23 cellular contexts compared by ENCODE assay signal in the genomic region with DNA sequence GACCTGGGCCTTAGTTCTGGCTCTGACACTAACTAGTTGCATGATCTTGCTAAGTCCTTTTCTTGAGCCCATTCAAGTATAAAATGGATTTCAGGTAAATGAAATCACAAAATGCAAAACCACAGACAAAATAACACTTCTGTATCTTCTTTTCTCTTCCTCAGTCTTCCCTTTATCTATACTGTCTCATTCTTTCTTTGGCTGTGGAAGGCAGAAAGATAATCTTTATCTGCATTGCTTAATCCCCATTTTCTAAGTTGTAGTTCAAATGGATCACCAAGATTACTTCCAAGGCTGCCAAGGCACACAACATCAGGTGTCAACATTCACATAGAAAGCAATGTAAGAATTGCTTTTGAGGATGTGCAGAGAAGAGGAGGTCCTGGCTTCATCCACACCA. TPM values are rescaled to one million over a fixed set of nuclear protein-coding genes. Genes with fewer than 3 reads are reported as not detected.
DNase-seq lines count a peak whose midpoint lies in the region; ATAC-seq, FAIRE-seq and TF ChIP-seq lines count a peak whose summit lies in the region.
"Had no signal": no experiment of that assay in that cellular context is flagged by ENCODE, and none has a peak within 500 bp of the region (broad histone marks: within the 10 kb centered on the region; RNA-seq: fewer than 3 reads in every experiment).

No MANE protein-coding gene starts in this region.

- peak overlapping the region; percentile 64 for H3K27ac Mint-ChIP-seq in T-helper 2 cell treated with Interferon-gamma antibody and Interleukin-4, amounts not matched to agents 5 μg/mL and 100 μg/mL, for 36 hours
- peak overlapping the region; percentile 41 to 84 for H3K27ac Mint-ChIP-seq in natural killer cell treated with Interleukin-12 subunit alpha and Interleukin-12 subunit beta and Interleukin-15 and Interleukin-18, amount 100 ng/mL, for 72 hours
- H3K27ac Mint-ChIP-seq in natural killer cell: peak overlapping the region in 1 of 2 donors; percentile 84
- H3K27ac Mint-ChIP-seq in activated naive CD8-positive, alpha-beta T cell treated with anti-CD3 and anti-CD28 coated beads, Interleukin-2, amount 10 ng/mL, durations not matched to agents 7 days and 5 days: peak overlapping the region; percentile 6
- H3K27ac Mint-ChIP-seq in stimulated activated effector memory CD8-positive, alpha-beta T cell treated with anti-CD3 and anti-CD28 coated beads, Interleukin-12 subunit alpha, Interleukin-12 subunit beta, amount 100 ng/mL, for 72 hours: peak overlapping the region; percentile 50

- H3K4me1 Mint-ChIP-seq in T-helper 2 cell treated with Interferon-gamma antibody and Interleukin-4, amounts not matched to agents 5 μg/mL and 100 μg/mL, for 36 hours (ENCODE audit: low read depth): peaks cover 62% of the 10 kb centered on the region
- peaks cover 61 to 81% of the 10 kb centered on the region in 2 donors for H3K4me1 Mint-ChIP-seq in natural killer cell treated with Interleukin-12 subunit alpha and Interleukin-12 subunit beta and Interleukin-15 and Interleukin-18, amount 100 ng/mL, for 72 hours (ENCODE audit: low read depth in 2 of 2)
- peaks cover 76 to 85% of the 10 kb centered on the region in 2 donors for H3K4me1 Mint-ChIP-seq in natural killer cell
- H3K4me1 Mint-ChIP-seq in activated naive CD8-positive, alpha-beta T cell treated with anti-CD3 and anti-CD28 coated beads, Interleukin-2, amount 10 ng/mL, durations not matched to agents 7 days and 5 days: peaks cover 60% of the 10 kb centered on the region
- peaks cover 71% of the 10 kb centered on the region for H3K4me1 Mint-ChIP-seq in stimulated activated effector memory CD8-positive, alpha-beta T cell treated with anti-CD3 and anti-CD28 coated beads, Interleukin-12 subunit alpha, Interleukin-12 subunit beta, amount 100 ng/mL, for 72 hours

- peaks cover 6% of the 10 kb centered on the region for H3K27me3 ChIP-seq in adrenal gland

- H3K4me3 ChIP-seq in adrenal gland: no peak overlapping the region
- H3K4me3 ChIP-seq: GM12878, HAP-1 had no signal

- DNase-seq in T-helper 2 cell treated with Interferon-gamma antibody and Interleukin-4, amounts not matched to agents 5 μg/mL and 100 μg/mL, for 36 hours (ENCODE audit: low spot score): no peak
- DNase-seq in T-helper 2 cell: no peak
- no peak for DNase-seq in natural killer cell treated with Interleukin-12 subunit alpha and Interleukin-12 subunit beta and Interleukin-15 and Interleukin-18, amount 100 ng/mL, for 72 hours (ENCODE audit: low spot score)
- no peak for DNase-seq in natural killer cell
- no peak for DNase-seq in activated naive CD8-positive, alpha-beta T cell treated with anti-CD3 and anti-CD28 coated beads, Interleukin-2, amount 10 ng/mL, durations not matched to agents 7 days and 5 days
- DNase-seq in stimulated activated effector memory CD8-positive, alpha-beta T cell treated with anti-CD3 and anti-CD28 coated beads, Interleukin-12 subunit alpha, Interleukin-12 subunit beta, amount 100 ng/mL, for 72 hours (ENCODE audit: low spot score in 2 of 2): no peak
- DNase-seq in adrenal gland: no peak
- no peak for DNase-seq in RCC 7860 (ENCODE audit: low spot score)
- DNase-seq: Caco-2, IMR-90, NCI-H1417, NCI-H1930, NCI-H2171, NCI-H446 treated with DMSO at 0.1 percent for 48 hours, NCI-H774 had no signal

- TF ChIP-seq CTCF in natural killer cell (IDR thresholded peaks at IDR 0.05): no peak
- TF ChIP-seq CTCF in adrenal gland (IDR thresholded peaks at IDR 0.05): no peak

- peaks cover 20% of the 10 kb centered on the region for H3K9me3 Mint-ChIP-seq in T-helper 2 cell treated with Interferon-gamma antibody and Interleukin-4, amounts not matched to agents 5 μg/mL and 100 μg/mL, for 36 hours
- H3K9me3 Mint-ChIP-seq in natural killer cell treated with Interleukin-12 subunit alpha and Interleukin-12 subunit beta and Interleukin-15 and Interleukin-18, amount 100 ng/mL, for 72 hours: peaks cover 15% of the 10 kb centered on the region
- H3K9me3 Mint-ChIP-seq in natural killer cell: peaks cover 0 to 2% of the 10 kb centered on the region in 2 donors
- peaks cover 17% of the 10 kb centered on the region for H3K9me3 Mint-ChIP-seq in activated naive CD8-positive, alpha-beta T cell treated with anti-CD3 and anti-CD28 coated beads, Interleukin-2, amount 10 ng/mL, durations not matched to agents 7 days and 5 days
- peaks cover 3% of the 10 kb centered on the region for H3K9me3 Mint-ChIP-seq in stimulated activated effector memory CD8-positive, alpha-beta T cell treated with anti-CD3 and anti-CD28 coated beads, Interleukin-12 subunit alpha, Interleukin-12 subunit beta, amount 100 ng/mL, for 72 hours

- ATAC-seq in natural killer cell treated with Interleukin-12 subunit alpha and Interleukin-12 subunit beta and Interleukin-15 and Interleukin-18, amount 100 ng/mL, for 72 hours: no peak
- ATAC-seq in natural killer cell: no peak
- no peak for ATAC-seq in activated naive CD8-positive, alpha-beta T cell treated with anti-CD3 and anti-CD28 coated beads, Interleukin-2, amount 10 ng/mL, durations not matched to agents 7 days and 5 days (ENCODE audit: low read depth)
- no peak for ATAC-seq in stimulated activated effector memory CD8-positive, alpha-beta T cell treated with anti-CD3 and anti-CD28 coated beads, Interleukin-12 subunit alpha, Interleukin-12 subunit beta, amount 100 ng/mL, for 72 hours
- ATAC-seq: GM12878, Panc1 had no signal

- H3K9me3 ChIP-seq in adrenal gland (replicated peaks in 1 of 3): no peaks in the 10 kb centered on the region
- H3K9me3 ChIP-seq: Caco-2, HAP-1 had no signal

- intact Hi-C loops in natural killer cell (cut with micrococcal nuclease) (no loop called here), adrenal gland (cut with DNase I) (loop anchor here (10.0 kb wide), 1 partner anchor 99 kb away; a partner anchor contains a TSS)

- no peaks in the 10 kb centered on the region for H3K4me1 ChIP-seq in adrenal gland (replicated peaks in 1 of 2)
- H3K4me1 ChIP-seq: Caco-2, HAP-1 had no signal

- no peak overlapping the region for H3K27ac ChIP-seq in adrenal gland
- H3K27ac ChIP-seq: 22Rv1 had no signal

- no peak for TF ChIP-seq POLR2A in adrenal gland (IDR thresholded peaks at IDR 0.05)

- no peak overlapping the region for H3K4me3 Mint-ChIP-seq in T-helper 2 cell treated with Interferon-gamma antibody and Interleukin-4, amounts not matched to agents 5 μg/mL and 100 μg/mL, for 36 hours
- H3K4me3 Mint-ChIP-seq in natural killer cell treated with Interleukin-12 subunit alpha and Interleukin-12 subunit beta and Interleukin-15 and Interleukin-18, amount 100 ng/mL, for 72 hours: no peak overlapping the region
- H3K4me3 Mint-ChIP-seq in natural killer cell: no peak overlapping the region
- no peak overlapping the region for H3K4me3 Mint-ChIP-seq in activated naive CD8-positive, alpha-beta T cell treated with anti-CD3 and anti-CD28 coated beads, Interleukin-2, amount 10 ng/mL, durations not matched to agents 7 days and 5 days
- no peak overlapping the region for H3K4me3 Mint-ChIP-seq in stimulated activated effector memory CD8-positive, alpha-beta T cell treated with anti-CD3 and anti-CD28 coated beads, Interleukin-12 subunit alpha, Interleukin-12 subunit beta, amount 100 ng/mL, for 72 hours

- peaks cover 95% of the 10 kb centered on the region for H3K36me3 Mint-ChIP-seq in T-helper 2 cell treated with Interferon-gamma antibody and Interleukin-4, amounts not matched to agents 5 μg/mL and 100 μg/mL, for 36 hours (ENCODE audit: low read depth)
- H3K36me3 Mint-ChIP-seq in natural killer cell treated with Interleukin-12 subunit alpha and Interleukin-12 subunit beta and Interleukin-15 and Interleukin-18, amount 100 ng/mL, for 72 hours: peaks cover 67% of the 10 kb centered on the region
- H3K36me3 Mint-ChIP-seq in natural killer cell: peaks cover 9% of the 10 kb centered on the region
- H3K36me3 Mint-ChIP-seq in activated naive CD8-positive, alpha-beta T cell treated with anti-CD3 and anti-CD28 coated beads, Interleukin-2, amount 10 ng/mL, durations not matched to agents 7 days and 5 days: peaks cover 77% of the 10 kb centered on the region
- peaks cover 97% of the 10 kb centered on the region for H3K36me3 Mint-ChIP-seq in stimulated activated effector memory CD8-positive, alpha-beta T cell treated with anti-CD3 and anti-CD28 coated beads, Interleukin-12 subunit alpha, Interleukin-12 subunit beta, amount 100 ng/mL, for 72 hours

- no peaks in the 10 kb centered on the region for H3K36me3 ChIP-seq in adrenal gland (replicated peaks in 1 of 2)
- H3K36me3 ChIP-seq: HAP-1 had no signal

- no peaks in the 10 kb centered on the region for H3K27me3 Mint-ChIP-seq in T-helper 2 cell treated with Interferon-gamma antibody and Interleukin-4, amounts not matched to agents 5 μg/mL and 100 μg/mL, for 36 hours (ENCODE audit: low read depth)
- H3K27me3 Mint-ChIP-seq in natural killer cell treated with Interleukin-12 subunit alpha and Interleukin-12 subunit beta and Interleukin-15 and Interleukin-18, amount 100 ng/mL, for 72 hours: no peaks in the 10 kb centered on the region
- H3K27me3 Mint-ChIP-seq in natural killer cell (ENCODE audit: low read depth in 2 of 2): no peaks in the 10 kb centered on the region
- no peaks in the 10 kb centered on the region for H3K27me3 Mint-ChIP-seq in activated naive CD8-positive, alpha-beta T cell treated with anti-CD3 and anti-CD28 coated beads, Interleukin-2, amount 10 ng/mL, durations not matched to agents 7 days and 5 days

- FAIRE-seq in RCC 7860 (lab: Jason Lieb, UNC): no peak
- FAIRE-seq: GM12878, GM18507 had no signal

- POLR2A ChIA-PET in activated naive CD8-positive, alpha-beta T cell treated with anti-CD3 and anti-CD28 coated beads, Interleukin-2, amount 10 ng/mL, durations not matched to agents 7 days and 5 days (lab: Charles Lee): no interaction called here

RNA-seq across cellular contexts. Expression of a gene that starts 30.3 kb away (rescaled TPM):
- total RNA-seq in natural killer cell treated with Interleukin-12 subunit alpha and Interleukin-12 subunit beta and Interleukin-15 and Interleukin-18, amount 100 ng/mL, for 72 hours: 10 to 100 TPM; 45.9 to 67.2 TPM
- total RNA-seq in natural killer cell: 10 to 100 TPM; 39.9 to 59.6 (median 53.5) TPM
- 100 to 1,000 TPM; 105 to 112 TPM for total RNA-seq in activated naive CD8-positive, alpha-beta T cell treated with anti-CD3 and anti-CD28 coated beads, Interleukin-2, amount 10 ng/mL, durations not matched to agents 7 days and 5 days
- 1 to 10 TPM in 1 of 8 donors, under 1 TPM in 4, not detected in 3; 0.23 to 2.0 (median 0.57) TPM for total RNA-seq in adrenal gland
- polyA plus RNA-seq in adrenal gland: under 1 TPM; 0.16 to 0.20 (median 0.16) TPM
- total RNA-seq: Caco-2, G401, HT-29, IMR-90 had no signal
- polyA plus RNA-seq: BJ, IMR-90 had no signal

Comparison
In these comparisons a context has a peak if more than half of its experiments do, and no peak if none do; other contexts are left out.
1. RNA of a gene that starts 30.3 kb away (total RNA-seq): 105 to 112 TPM in activated naive CD8-positive, alpha-beta T cell treated with anti-CD3 and anti-CD28 coated beads, Interleukin-2, amount 10 ng/mL, durations not matched to agents 7 days and 5 days, 45.9 to 67.2 TPM in natural killer cell treated with Interleukin-12 subunit alpha and Interleukin-12 subunit beta and Interleukin-15 and Interleukin-18, amount 100 ng/mL, for 72 hours and 39.9 to 59.6 TPM in natural killer cell; 0.23 to 2.0 TPM in adrenal gland; every median in the first group is over 10 times any median in the second.